Comparison of ENCODE assay signal across 23 cellular contexts in genomic region chr7:103937680-103938079, GRCh38. TPM values are rescaled to one million over a fixed set of nuclear protein-coding genes. Genes with fewer than 3 reads are reported as not detected.
DNase-seq lines count a peak whose midpoint lies in the region; ATAC-seq, FAIRE-seq and TF ChIP-seq lines count a peak whose summit lies in the region.
"Had no signal": no experiment of that assay in that cellular context is flagged by ENCODE, and none has a peak within 500 bp of the region (broad histone marks: within the 10 kb centered on the region; RNA-seq: fewer than 3 reads in every experiment).

No MANE protein-coding gene starts in this region.

- H3K4me3 Mint-ChIP-seq in Caco-2 (ENCODE audit: unreplicated experiment): no peak overlapping the region
- H3K4me3 Mint-ChIP-seq: CD4-positive, CD25-positive, alpha-beta regulatory T cell; CD8-positive, alpha-beta memory T cell; HFFc6 had no signal

- H3K79me2 ChIP-seq in HepG2 (ENCODE audit: insufficient read depth, low read length) (no peaks in the 10 kb centered on the region), osteoblast (ENCODE audit: insufficient read depth, low read length) (no peaks in the 10 kb centered on the region)

- H2AFZ ChIP-seq in HepG2 (ENCODE audit: low read length) (no peak overlapping the region), osteoblast (ENCODE audit: low read length) (no peak overlapping the region)

- peaks cover 7% of the 10 kb centered on the region for H3K4me1 Mint-ChIP-seq in Caco-2 (ENCODE audit: low read depth, unreplicated experiment)
- H3K4me1 Mint-ChIP-seq: CD4-positive, CD25-positive, alpha-beta regulatory T cell; CD8-positive, alpha-beta memory T cell had no signal

- POLR2A ChIA-PET in HepG2 (lab: Yijun Ruan, JAX) (no interaction called here), Caco-2 (lab: Charles Lee) (no interaction called here)

- 89% methylated on average over 3 of the region's 3 CpGs for WGBS in HepG2 (ENCODE audit: low lambda C conversion rate)
- 81% methylated on average over 3 of the region's 3 CpGs for WGBS in right lobe of liver (ENCODE audit: insufficient coverage, low coverage, low lambda C conversion rate, missing lambda C conversion rate)

- H3K27me3 ChIP-seq in HepG2 (ENCODE audit: control insufficient read depth in 1 of 2, insufficient read depth in 2 of 2, low read length in 2 of 2) (no peaks in the 10 kb centered on the region), right lobe of liver (no peaks in the 10 kb centered on the region), osteoblast (ENCODE audit: insufficient read depth, low read length) (no peaks in the 10 kb centered on the region), Caco-2 (replicated peaks; ENCODE audit: control insufficient read depth, insufficient read depth, low read length) (no peaks in the 10 kb centered on the region)
- H3K27me3 ChIP-seq: BE2C had no signal

- no peak for TF ChIP-seq EP300 in HepG2 (IDR thresholded peaks at IDR 0.05; ENCODE audit: low read depth in 2 of 2, low read length in 2 of 2)
- no peak for TF ChIP-seq EP300 in HepG2 (CRISPR knock-in tag; IDR thresholded peaks at IDR 0.05; ENCODE audit: borderline replicate concordance)

- no peaks in the 10 kb centered on the region for H3K9me3 ChIP-seq in HepG2 (ENCODE audit: low read length)
- H3K9me3 ChIP-seq in right lobe of liver: no peaks in the 10 kb centered on the region
- no peaks in the 10 kb centered on the region for H3K9me3 ChIP-seq in osteoblast (ENCODE audit: low read depth, low read length)
- H3K9me3 ChIP-seq in Caco-2: no peaks in the 10 kb centered on the region
- H3K9me3 ChIP-seq: BE2C had no signal

- DNase-seq in HepG2 (ENCODE audit: low spot score): no peak
- no peak for DNase-seq in right lobe of liver
- DNase-seq in NCI-H2171 (lab: John Stamatoyannopoulos, UW): peak; percentile 57
- peak; percentile 71 for DNase-seq in cerebellar cortex (ENCODE audit: low spot score)
- no peak for DNase-seq in osteoblast (ENCODE audit: insufficient read length, low spot score, missing footprints)
- no peak for DNase-seq in Caco-2
- DNase-seq: ACHN; BE2C; CD4-positive, CD25-positive, alpha-beta regulatory T cell; CD8-positive, alpha-beta memory T cell; COR-L47; DND-41; EL; GOT3; H7; HFFc6; IMR-90 had no signal

- no peaks in the 10 kb centered on the region for H3K36me3 Mint-ChIP-seq in Caco-2 (ENCODE audit: insufficient read depth, unreplicated experiment)
- H3K36me3 Mint-ChIP-seq: CD4-positive, CD25-positive, alpha-beta regulatory T cell; CD8-positive, alpha-beta memory T cell had no signal

- intact Hi-C loops in HepG2 (cut with micrococcal nuclease; ENCODE audit: unreplicated experiment) (no loop called here), right lobe of liver (cut with DNase I) (no loop called here), Caco-2 (cut with micrococcal nuclease; ENCODE audit: unreplicated experiment) (no loop called here)

- CTCF ChIA-PET in HepG2 (lab: Yijun Ruan, JAX; ENCODE audit: low intra/inter-chr PET ratio, low total read pairs): no interaction called here
- CTCF ChIA-PET in Caco-2 (lab: Charles Lee): no interaction called here

- H3K27ac ChIP-seq in HepG2 (ENCODE audit: extremely low read length, insufficient read depth, low read length): no peak overlapping the region
- no peak overlapping the region for H3K27ac ChIP-seq in right lobe of liver
- no peak overlapping the region for H3K27ac ChIP-seq in osteoblast (ENCODE audit: low read depth, low read length)
- H3K27ac ChIP-seq: HL-60 had no signal

- TF ChIP-seq CTCF in HepG2 (CRISPR knock-in tag; IDR thresholded peaks at IDR 0.05) (no peak), right lobe of liver (IDR thresholded peaks at IDR 0.05) (no peak), osteoblast (IDR thresholded peaks at IDR 0.05; ENCODE audit: extremely low read depth, low read depth, low read length) (no peak), Caco-2 (IDR thresholded peaks at IDR 0.05; ENCODE audit: insufficient read depth in 1 of 2, low read depth in 1 of 2, low read length in 1 of 2, severe bottlenecking in 1 of 2, unreplicated experiment in 1 of 2) (no peak)

- H4K20me1 ChIP-seq in HepG2 (ENCODE audit: insufficient read depth, low read length): peaks cover 1% of the 10 kb centered on the region; the same call in 1 of the 2 replicates
- H4K20me1 ChIP-seq in osteoblast (ENCODE audit: insufficient read depth, low read length): no peaks in the 10 kb centered on the region

- TF ChIP-seq RAD21 in HepG2 (CRISPR knock-in tag; IDR thresholded peaks at IDR 0.05): no peak

- H3K4me3 ChIP-seq in HepG2 (replicated peaks in 1 of 3; ENCODE audit: insufficient read depth in 1 of 3, low read depth in 2 of 3, low read length in 3 of 3) (no peak overlapping the region), right lobe of liver (no peak overlapping the region), osteoblast (ENCODE audit: insufficient read depth, low read length) (no peak overlapping the region), Caco-2 (ENCODE audit: low read depth, low read length) (no peak overlapping the region)
- H3K4me3 ChIP-seq: K562 had no signal

- no peak overlapping the region for H3K27ac Mint-ChIP-seq in Caco-2 (ENCODE audit: unreplicated experiment)
- H3K27ac Mint-ChIP-seq: CD4-positive, CD25-positive, alpha-beta regulatory T cell; CD8-positive, alpha-beta memory T cell; HFFc6 had no signal

- no peaks in the 10 kb centered on the region; a peak in 1 of 5 replicates for H3K36me3 ChIP-seq in HepG2 (replicated peaks in 1 of 2; ENCODE audit: control insufficient read depth in 1 of 2, insufficient read depth in 2 of 2, low read length in 2 of 2)
- no peaks in the 10 kb centered on the region for H3K36me3 ChIP-seq in right lobe of liver
- no peaks in the 10 kb centered on the region for H3K36me3 ChIP-seq in osteoblast (ENCODE audit: insufficient read depth, low read length)
- H3K36me3 ChIP-seq in Caco-2 (ENCODE audit: control insufficient read depth, insufficient read depth, low read length): no peaks in the 10 kb centered on the region

- no peak for ATAC-seq in HepG2
- ATAC-seq in right lobe of liver: no peak
- ATAC-seq: HCT116, K562 had no signal

- 0 out of 2 replicates have a peak, but pooled peaks cover 6% of the 10 kb centered on the region for H3K4me1 ChIP-seq in HepG2 (ENCODE audit: insufficient read depth, low read length)
- H3K4me1 ChIP-seq in right lobe of liver: peaks cover 0 to 4% (median 0%) of the 10 kb centered on the region in 4 donors
- no peaks in the 10 kb centered on the region for H3K4me1 ChIP-seq in osteoblast (ENCODE audit: insufficient read depth, low read length)
- no peaks in the 10 kb centered on the region for H3K4me1 ChIP-seq in Caco-2

- H3K27me3 Mint-ChIP-seq in Caco-2 (ENCODE audit: insufficient read depth, unreplicated experiment): no peaks in the 10 kb centered on the region

- no TSS peak for BruUV-seq in HepG2 (replicated peaks; lab: Mats Ljungman, UMichigan)
- BruUV-seq in Caco-2 (replicated peaks; lab: Mats Ljungman, UMichigan): no TSS peak

- in situ Hi-C loops in HepG2 (cut with HindIII; ENCODE audit: extremely low pct_ligation_motif_present, low pct_unique_long_range_greater_than_20kb): no loop called here

- no peak for FAIRE-seq in HepG2 (lab: Jason Lieb, UNC)
- FAIRE-seq: D721Med, GM12892, GM18507, K562 had no signal

- no peaks in the 10 kb centered on the region for H3K9me3 Mint-ChIP-seq in Caco-2 (ENCODE audit: unreplicated experiment)
- H3K9me3 Mint-ChIP-seq: CD4-positive, CD25-positive, alpha-beta regulatory T cell; HFFc6 had no signal

- H3K4me2 ChIP-seq in HepG2 (ENCODE audit: low read depth, low read length) (no peak overlapping the region), osteoblast (ENCODE audit: insufficient read depth, low read length) (no peak overlapping the region)

- TF ChIP-seq POLR2A in HepG2 (IDR thresholded peaks at IDR 0.05; ENCODE audit: insufficient read depth in 1 of 2, low read depth in 2 of 2, low read length in 2 of 2) (no peak), right lobe of liver (IDR thresholded peaks at IDR 0.05) (no peak)

- H3K9ac ChIP-seq in HepG2 (ENCODE audit: insufficient read depth, low read depth, low read length): no peak overlapping the region

TF ChIP-seq in HepG2, 621 proteins besides CTCF, POLR2A, EP300 and RAD21:
- TF ChIP-seq AGO2 (optimal IDR thresholded peaks at IDR 0.05; ENCODE audit: low read depth, low read length) (peak; percentile 67), XBP1 (CRISPR knock-in tag; IDR thresholded peaks at IDR 0.05) (no peak), ZNF101 (CRISPR knock-in tag; IDR thresholded peaks at IDR 0.05; ENCODE audit: borderline replicate concordance, low read depth) (no peak)

RNA-seq across cellular contexts. Expression of gene RELN, which starts 51.8 kb away (rescaled TPM):
- 215 and 332 TPM in 2 replicates for total RNA-seq in HepG2 (2016; rRNA removed; fragmentation: Illumina TruSeq; extraction: Trizol)
- 23.9 and 26.0 TPM in 2 replicates for total RNA-seq in HepG2 (2016; cell fraction: cytosol; rRNA removed; fragmentation: Illumina TruSeq; extraction: Trizol; ENCODE audit: low read depth)
- total RNA-seq in HepG2 (2016; cell fraction: insoluble cytoplasmic fraction; rRNA removed; fragmentation: Illumina TruSeq; extraction: Trizol): 200 and 312 TPM in 2 replicates
- total RNA-seq in HepG2 (2016; cell fraction: membrane; rRNA removed; fragmentation: Illumina TruSeq; extraction: Trizol): 56.5 and 64.5 TPM in 2 replicates
- 458 and 519 TPM in 2 replicates for total RNA-seq in HepG2 (2016; cell fraction: nucleus; rRNA removed; fragmentation: Illumina TruSeq; extraction: Trizol)
- 286 and 315 TPM in 2 replicates for polyA plus RNA-seq in HepG2 (2011; rRNA removed)
- polyA plus RNA-seq in HepG2 (2011; cell fraction: cytosol; rRNA removed): 177 and 216 TPM in 2 replicates
- polyA plus RNA-seq in HepG2 (2011; cell fraction: nucleus; rRNA removed): 111 and 118 TPM in 2 replicates
- 105 and 145 TPM in 2 replicates for polyA plus RNA-seq in HepG2 (2012)
- 15.1 and 19.0 TPM in 2 replicates for polyA plus RNA-seq in HepG2 (2016; cell fraction: cytosol; fragmentation: Illumina TruSeq; extraction: Trizol; ENCODE audit: low read depth)
- polyA plus RNA-seq in HepG2 (2016; cell fraction: insoluble cytoplasmic fraction; fragmentation: Illumina TruSeq; extraction: Trizol; ENCODE audit: low read depth): 197 and 206 TPM in 2 replicates
- 34.3 and 38.7 TPM in 2 replicates for polyA plus RNA-seq in HepG2 (2016; cell fraction: membrane; fragmentation: Illumina TruSeq; extraction: Trizol; ENCODE audit: low read depth)
- 482 and 501 TPM in 2 replicates for polyA plus RNA-seq in HepG2 (2016; cell fraction: nucleus; fragmentation: Illumina TruSeq; extraction: Trizol; ENCODE audit: insufficient read depth, low read depth)
- polyA minus RNA-seq in HepG2 (2011; rRNA and poly(A)+ RNA removed; ENCODE audit: low replicate concordance): 0.56 and 1,033 TPM in 2 replicates
- 328 and 381 TPM in 2 replicates for polyA minus RNA-seq in HepG2 (2011; cell fraction: cytosol; rRNA and poly(A)+ RNA removed)
- 302 and 328 TPM in 2 replicates for polyA minus RNA-seq in HepG2 (2011; cell fraction: nucleus; rRNA and poly(A)+ RNA removed)
- total RNA-seq in right lobe of liver: 10 to 100 TPM; 11.9 to 35.7 (median 18.9) TPM
- total RNA-seq in osteoblast: 0.29 and 0.36 TPM in 2 replicates
- total RNA-seq in Caco-2 (2022): 3.3 and 4.3 TPM in 2 replicates
- total RNA-seq: CD4-positive, CD25-positive, alpha-beta regulatory T cell; CD8-positive, alpha-beta memory T cell had no signal
- polyA plus RNA-seq: CD4-positive, CD25-positive, alpha-beta regulatory T cell; CD8-positive, alpha-beta memory T cell had no signal

Comparison
In these comparisons a context has a peak if more than half of its experiments do, and no peak if none do; other contexts are left out.
1. DNase-seq: peak in NCI-H2171 (single experiment) and cerebellar cortex (single experiment); none in HepG2 (single experiment), right lobe of liver (0 of 3), osteoblast (single experiment) and Caco-2 (0 of 2).